ENCODE assay signal across 32 cellular contexts in the genomic region with DNA sequence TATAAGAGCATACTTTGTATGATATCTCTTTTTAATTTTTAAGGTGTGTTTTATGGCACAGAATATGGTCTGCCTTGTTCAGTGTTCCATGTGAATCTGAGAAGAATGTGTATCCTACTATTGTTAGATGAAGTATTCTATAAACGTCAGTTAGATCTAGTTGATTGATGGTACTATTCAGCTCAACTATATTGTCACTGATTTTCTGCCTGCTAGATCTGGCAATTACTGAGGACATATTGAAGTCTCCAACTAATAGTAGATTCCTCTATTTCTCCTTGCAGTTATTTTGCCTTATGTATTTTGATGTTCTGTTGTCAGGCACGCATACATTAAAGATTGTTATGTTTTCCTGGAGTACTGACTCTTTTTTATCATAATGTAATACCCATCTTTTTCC. TPM values are rescaled to one million over a fixed set of nuclear protein-coding genes. Genes with fewer than 3 reads are reported as not detected.
"Had no signal": no experiment of that assay in that cellular context is flagged by ENCODE, and none has a peak within 500 bp of the region (broad histone marks: within the 10 kb centered on the region; RNA-seq: fewer than 3 reads in every experiment).

No MANE protein-coding gene starts in this region.

- H3K4me1 ChIP-seq: testis, thyroid gland, tibial artery, transverse colon, upper lobe of left lung, uterus, vagina had no signal

- H3K9me3 Mint-ChIP-seq: stimulated activated effector memory CD8-positive, alpha-beta T cell treated with anti-CD3 and anti-CD28 coated beads, Interleukin-12 subunit alpha, Interleukin-12 subunit beta, amount 100 ng/mL, for 72 hours; stimulated activated memory B cell treated with anti-CD40 and anti-IgM and Interleukin-4, amounts not matched to agents 10 μg/mL and 1 μg/mL and 100 μg/mL, for 72 hours; stimulated activated naive CD8-positive, alpha-beta T cell treated with anti-CD3 and anti-CD28 coated beads, Interleukin-15, amount 100 ng/mL, for 72 hours; stimulated activated naive CD8-positive, alpha-beta T cell treated with anti-CD3 and anti-CD28 coated beads, Interleukin-15, Interleukin-2, amounts not matched to agents 100 ng/mL and 50 ng/mL, for 24 hours; type B pancreatic cell had no signal

- H3K27ac ChIP-seq: stomach, suprapubic skin, testis, thoracic aorta, thyroid gland, tibial artery, tibial nerve, transverse colon, upper lobe of left lung, uterus, vagina had no signal

- H3K36me3 ChIP-seq: stomach, suprapubic skin, thoracic aorta, thyroid gland, tibial artery, tibial nerve, transverse colon, upper lobe of left lung, uterus, vagina had no signal

- H3K27me3 ChIP-seq: suprapubic skin, testis, tibial artery, transverse colon, upper lobe of left lung, uterus, vagina had no signal

- H3K4me3 ChIP-seq: stomach, suprapubic skin, testis, thoracic aorta, thyroid gland, tibial artery, tibial nerve, transverse colon, upper lobe of left lung, uterus, vagina had no signal

- ATAC-seq: stimulated activated effector memory CD8-positive, alpha-beta T cell treated with anti-CD3 and anti-CD28 coated beads, Interleukin-12 subunit alpha, Interleukin-12 subunit beta, amount 100 ng/mL, for 72 hours; stimulated activated memory B cell treated with anti-CD40 and anti-IgM and Interleukin-4, amounts not matched to agents 10 μg/mL and 1 μg/mL and 100 μg/mL, for 72 hours; stimulated activated naive B cell treated with anti-CD40 and anti-IgM and Interleukin-4, amounts not matched to agents 10 μg/mL and 1 μg/mL and 100 μg/mL, for 72 hours; stimulated activated naive CD8-positive, alpha-beta T cell treated with anti-CD3 and anti-CD28 coated beads, Interleukin-15, amount 100 ng/mL, for 72 hours; stimulated activated naive CD8-positive, alpha-beta T cell treated with anti-CD3 and anti-CD28 coated beads, Interleukin-15, Interleukin-2, amounts not matched to agents 100 U/mL and 50 U/mL, for 24 hours had no signal

- H3K27me3 Mint-ChIP-seq: stimulated activated memory B cell treated with anti-CD40 and anti-IgM and Interleukin-4, amounts not matched to agents 10 μg/mL and 1 μg/mL and 100 μg/mL, for 72 hours; stimulated activated naive CD8-positive, alpha-beta T cell treated with anti-CD3 and anti-CD28 coated beads, Interleukin-15, amount 100 ng/mL, for 72 hours; stimulated activated naive CD8-positive, alpha-beta T cell treated with anti-CD3 and anti-CD28 coated beads, Interleukin-15, Interleukin-2, amounts not matched to agents 100 ng/mL and 50 ng/mL, for 24 hours; type B pancreatic cell had no signal

- DNase-seq: stimulated activated CD4-positive, alpha-beta T cell treated with anti-CD3 and anti-CD28 coated beads, Interleukin-2, amount 100 ng/mL, for 48 hours; stimulated activated CD4-positive, alpha-beta T cell treated with anti-CD3 and anti-CD28 coated beads, Interleukin-4, amount 100 ng/mL, for 1 hour; stimulated activated CD4-positive, alpha-beta T cell treated with anti-CD3 and anti-CD28 coated beads, Interleukin-4, amount 100 ng/mL, for 24 hours; stimulated activated CD4-positive, alpha-beta T cell treated with anti-CD3 and anti-CD28 coated beads, Interleukin-4, amount 100 ng/mL, for 4 hours; stimulated activated CD8-positive, alpha-beta memory T cell treated with anti-CD3 and anti-CD28 coated beads, Interleukin-4, amount 100 ng/mL, for 48 hours; stimulated activated naive B cell treated with anti-CD40 and anti-IgM and Interleukin-4, amounts not matched to agents 10 μg/mL and 1 μg/mL and 100 μg/mL, for 72 hours; stimulated activated naive CD4-positive, alpha-beta T cell; stimulated activated naive CD4-positive, alpha-beta T cell treated with Interleukin-2 at 50 U/mL for 16 hours; stimulated activated naive CD8-positive, alpha-beta T cell treated with anti-CD3 and anti-CD28 coated beads, Interleukin-15, amount 100 ng/mL, for 72 hours; stimulated activated naive CD8-positive, alpha-beta T cell treated with anti-CD3 and anti-CD28 coated beads, Interleukin-15, Interleukin-2, amounts not matched to agents 100 U/mL and 50 U/mL, for 24 hours; stomach; substantia nigra; testis; thyroid gland; tibial artery; transverse colon; trophoblast cell; upper lobe of left lung; uterus had no signal

- H3K4me1 Mint-ChIP-seq: stimulated activated effector memory CD8-positive, alpha-beta T cell treated with anti-CD3 and anti-CD28 coated beads, Interleukin-12 subunit alpha, Interleukin-12 subunit beta, amount 100 ng/mL, for 72 hours; stimulated activated memory B cell treated with anti-CD40 and anti-IgM and Interleukin-4, amounts not matched to agents 10 μg/mL and 1 μg/mL and 100 μg/mL, for 72 hours; stimulated activated naive B cell treated with anti-CD40 and anti-IgM and Interleukin-4, amounts not matched to agents 10 μg/mL and 1 μg/mL and 100 μg/mL, for 72 hours; stimulated activated naive CD8-positive, alpha-beta T cell treated with anti-CD3 and anti-CD28 coated beads, Interleukin-15, amount 100 ng/mL, for 72 hours had no signal

- H3K36me3 Mint-ChIP-seq: stimulated activated effector memory CD8-positive, alpha-beta T cell treated with anti-CD3 and anti-CD28 coated beads, Interleukin-12 subunit alpha, Interleukin-12 subunit beta, amount 100 ng/mL, for 72 hours; stimulated activated memory B cell treated with anti-CD40 and anti-IgM and Interleukin-4, amounts not matched to agents 10 μg/mL and 1 μg/mL and 100 μg/mL, for 72 hours; stimulated activated naive B cell treated with anti-CD40 and anti-IgM and Interleukin-4, amounts not matched to agents 10 μg/mL and 1 μg/mL and 100 μg/mL, for 72 hours; type B pancreatic cell had no signal

- H3K9me3 ChIP-seq: suprapubic skin, testis, thoracic aorta, thyroid gland, tibial artery, transverse colon, upper lobe of left lung, uterus, vagina had no signal

- H3K4me3 Mint-ChIP-seq: stimulated activated effector memory CD8-positive, alpha-beta T cell treated with anti-CD3 and anti-CD28 coated beads, Interleukin-12 subunit alpha, Interleukin-12 subunit beta, amount 100 ng/mL, for 72 hours; stimulated activated memory B cell treated with anti-CD40 and anti-IgM and Interleukin-4, amounts not matched to agents 10 μg/mL and 1 μg/mL and 100 μg/mL, for 72 hours; stimulated activated naive B cell treated with anti-CD40 and anti-IgM and Interleukin-4, amounts not matched to agents 10 μg/mL and 1 μg/mL and 100 μg/mL, for 72 hours; stimulated activated naive CD8-positive, alpha-beta T cell treated with anti-CD3 and anti-CD28 coated beads, Interleukin-15, amount 100 ng/mL, for 72 hours; stimulated activated naive CD8-positive, alpha-beta T cell treated with anti-CD3 and anti-CD28 coated beads, Interleukin-15, Interleukin-2, amounts not matched to agents 100 ng/mL and 50 ng/mL, for 24 hours; type B pancreatic cell had no signal

- FAIRE-seq: urothelium cell line had no signal

- H3K27ac Mint-ChIP-seq: stimulated activated effector memory CD8-positive, alpha-beta T cell treated with anti-CD3 and anti-CD28 coated beads, Interleukin-12 subunit alpha, Interleukin-12 subunit beta, amount 100 ng/mL, for 72 hours; stimulated activated memory B cell treated with anti-CD40 and anti-IgM and Interleukin-4, amounts not matched to agents 10 μg/mL and 1 μg/mL and 100 μg/mL, for 72 hours; stimulated activated naive B cell treated with anti-CD40 and anti-IgM and Interleukin-4, amounts not matched to agents 10 μg/mL and 1 μg/mL and 100 μg/mL, for 72 hours; stimulated activated naive CD8-positive, alpha-beta T cell treated with anti-CD3 and anti-CD28 coated beads, Interleukin-15, amount 100 ng/mL, for 72 hours; stimulated activated naive CD8-positive, alpha-beta T cell treated with anti-CD3 and anti-CD28 coated beads, Interleukin-15, Interleukin-2, amounts not matched to agents 100 ng/mL and 50 ng/mL, for 24 hours; type B pancreatic cell had no signal

RNA-seq across cellular contexts. Expression of a gene that starts 39.8 kb away (rescaled TPM):
- total RNA-seq: stomach, temporal lobe, thoracic aorta, thyroid gland, tibial nerve, transverse colon, ureter, urinary bladder, uterus, vagina had no signal
- polyA plus RNA-seq: stomach, urinary bladder had no signal

RNA-seq across cellular contexts. Expression of a gene that starts 52.3 kb away (rescaled TPM):
- total RNA-seq: stomach, subcutaneous adipose tissue, suprapubic skin, temporal lobe, thoracic aorta, thyroid gland, tibial nerve, transverse colon, upper lobe of left lung, ureter, urinary bladder, uterus, vagina had no signal
- polyA plus RNA-seq: stomach, urinary bladder had no signal
